Comparison of ENCODE assay signal across 21 cellular contexts in genomic region chr10:7625836-7626235, GRCh38. TPM values are rescaled to one million over a fixed set of nuclear protein-coding genes. Genes with fewer than 3 reads are reported as not detected.
DNase-seq lines count a peak whose midpoint lies in the region; ATAC-seq, FAIRE-seq and TF ChIP-seq lines count a peak whose summit lies in the region.
"Had no signal": no experiment of that assay in that cellular context is flagged by ENCODE, and none has a peak within 500 bp of the region (broad histone marks: within the 10 kb centered on the region; RNA-seq: fewer than 3 reads in every experiment).

No MANE protein-coding gene starts in this region.

- H3K79me2 ChIP-seq in astrocyte (ENCODE audit: insufficient read depth, low read length) (no peaks in the 10 kb centered on the region), trophoblast cell (ENCODE audit: control insufficient read depth, insufficient read depth, low read length, poor library complexity) (no peaks in the 10 kb centered on the region)

- no peak overlapping the region for H3K4me2 ChIP-seq in astrocyte (ENCODE audit: low read length)
- H3K4me2 ChIP-seq in trophoblast cell (ENCODE audit: low read length) = no peak overlapping the region
- H3K4me2 ChIP-seq: BLaER1, GM23338 had no signal

- no peaks in the 10 kb centered on the region for H4K20me1 ChIP-seq in astrocyte (ENCODE audit: insufficient read depth, low read length)
- H4K20me1 ChIP-seq: BLaER1 had no signal

- no peak overlapping the region for H3K27ac Mint-ChIP-seq in astrocyte (ENCODE audit: unreplicated experiment)
- H3K27ac Mint-ChIP-seq: activated CD4-positive, alpha-beta T cell treated with anti-CD3 and anti-CD28 coated beads, Interleukin-2, amount 10 ng/mL, durations not matched to agents 24 days and 14 days; GM23338; natural killer cell; T-cell had no signal

- H2BK12ac ChIP-seq in trophoblast cell (ENCODE audit: low read length) = no peak overlapping the region

- H3K4me3 Mint-ChIP-seq in astrocyte (ENCODE audit: unreplicated experiment) = no peak overlapping the region
- H3K4me3 Mint-ChIP-seq: activated CD4-positive, alpha-beta T cell treated with anti-CD3 and anti-CD28 coated beads, Interleukin-2, amount 10 ng/mL, durations not matched to agents 24 days and 14 days; GM23338; natural killer cell; T-cell had no signal

- H3K4me3 ChIP-seq in astrocyte (ENCODE audit: insufficient read depth, low read depth, low read length) = no peak overlapping the region
- H3K4me3 ChIP-seq in fibroblast of pulmonary artery (replicated peaks; ENCODE audit: low read depth, low read length) = no peak overlapping the region
- H3K4me3 ChIP-seq in trophoblast cell (ENCODE audit: low read depth, low read length) = no peak overlapping the region
- H3K4me3 ChIP-seq: BLaER1, GM23338 had no signal

- H2BK5ac ChIP-seq in trophoblast cell (ENCODE audit: low read depth, low read length, poor library complexity) = no peak overlapping the region

- no peak for FAIRE-seq in astrocyte (lab: Jason Lieb, UNC)
- no peak for FAIRE-seq in urothelium cell line (lab: Jason Lieb, UNC)

- no peaks in the 10 kb centered on the region for H3K4me1 ChIP-seq in astrocyte (ENCODE audit: insufficient read depth, low read length)
- H3K4me1 ChIP-seq in trophoblast cell (ENCODE audit: control insufficient read depth in 1 of 2, insufficient read depth in 2 of 2, low read length in 2 of 2) = no peaks in the 10 kb centered on the region
- H3K4me1 ChIP-seq: BLaER1 had no signal

- H3K36me3 ChIP-seq in astrocyte (ENCODE audit: insufficient read depth, low read length) (no peaks in the 10 kb centered on the region), trophoblast cell (ENCODE audit: control insufficient read depth in 1 of 2, insufficient read depth in 2 of 2, low read length in 2 of 2) (no peaks in the 10 kb centered on the region)
- H3K36me3 ChIP-seq: BLaER1 had no signal

- no peak overlapping the region for H3K18ac ChIP-seq in trophoblast cell (ENCODE audit: low read length)

- no CpG with 5 or more reads among the region's 7 CpGs for WGBS in trophoblast cell (ENCODE audit: extremely low coverage, insufficient coverage, insufficient read length)

- H3K14ac ChIP-seq in trophoblast cell (ENCODE audit: low read length) = no peak overlapping the region

- no peak for ATAC-seq in HG03159 (IDR thresholded peaks at IDR 0.05; ENCODE audit: unreplicated experiment)
- ATAC-seq: GM23338, natural killer cell, T-cell had no signal

- TF ChIP-seq CTCF in astrocyte (IDR thresholded peaks at IDR 0.05; ENCODE audit: insufficient read depth, low read depth, low read length) (no peak), fibroblast of pulmonary artery (IDR thresholded peaks at IDR 0.05; ENCODE audit: low read length, missing control alignments) (no peak)

- H4K8ac ChIP-seq in trophoblast cell (ENCODE audit: low read depth, low read length) = no peak overlapping the region

- H2BK120ac ChIP-seq in trophoblast cell (ENCODE audit: insufficient read depth, low read length, poor library complexity) = no peak overlapping the region

- H3K36me3 Mint-ChIP-seq in astrocyte (ENCODE audit: low read depth, unreplicated experiment) = no peaks in the 10 kb centered on the region
- H3K36me3 Mint-ChIP-seq: natural killer cell, T-cell had no signal

- H3K27me3 ChIP-seq in astrocyte (ENCODE audit: insufficient read depth, low read length) (no peaks in the 10 kb centered on the region), trophoblast cell (ENCODE audit: insufficient read depth, low read length) (no peaks in the 10 kb centered on the region)
- H3K27me3 ChIP-seq: BLaER1 had no signal

- peaks cover 15% of the 10 kb centered on the region for H3K9me3 ChIP-seq in astrocyte (ENCODE audit: insufficient read depth, low read depth, low read length)
- H3K9me3 ChIP-seq in trophoblast cell (ENCODE audit: insufficient read depth, low read depth, low read length) = peaks cover 11% of the 10 kb centered on the region

- H2AFZ ChIP-seq in astrocyte (ENCODE audit: low read depth, low read length) = no peak overlapping the region
- no peak overlapping the region for H2AFZ ChIP-seq in trophoblast cell (ENCODE audit: insufficient read depth, low read length, poor library complexity)
- H2AFZ ChIP-seq: GM23338 had no signal

- no peak overlapping the region for H2AK5ac ChIP-seq in trophoblast cell (ENCODE audit: low read length)

- H3K27ac ChIP-seq in astrocyte (ENCODE audit: low read depth, low read length) = no peak overlapping the region
- no peak overlapping the region for H3K27ac ChIP-seq in trophoblast cell (ENCODE audit: low read depth, low read length)
- H3K27ac ChIP-seq: BLaER1 had no signal

- no peak overlapping the region for H3K23ac ChIP-seq in trophoblast cell (ENCODE audit: low read length)

- no peaks in the 10 kb centered on the region for H3K9me3 Mint-ChIP-seq in astrocyte (ENCODE audit: unreplicated experiment)

- no peak overlapping the region for H4K12ac ChIP-seq in trophoblast cell (ENCODE audit: low read depth, low read length)

- no peaks in the 10 kb centered on the region for H3K79me1 ChIP-seq in trophoblast cell (ENCODE audit: low read length)

- H3K4ac ChIP-seq in trophoblast cell (ENCODE audit: low read depth, low read length) = no peak overlapping the region

- no peak overlapping the region for H4K91ac ChIP-seq in trophoblast cell (ENCODE audit: low read depth, low read length)

- DNase-seq in astrocyte (ENCODE audit: low read depth) (peak; percentile 9), fibroblast of pulmonary artery (ENCODE audit: low read depth) (peak; percentile 26), trophoblast cell (peak; percentile 91 to 92), urothelium cell line (ENCODE audit: low spot score) (peak; percentile 16), DMS79 treated with DMSO at 0.1 percent for 48 hours (lab: John Stamatoyannopoulos, UW) (no peak), NCI-H1105 treated with DMSO at 0.1 percent for 48 hours (lab: John Stamatoyannopoulos, UW) (no peak)
- DNase-seq: activated CD4-positive, alpha-beta T cell treated with anti-CD3 and anti-CD28 coated beads, Interleukin-2, amount 10 ng/mL, durations not matched to agents 24 days and 14 days; activated CD8-positive, alpha-beta memory T cell treated with anti-CD3 and anti-CD28 coated beads, Interleukin-2, amount 50 U/mL, for 4 hours; activated effector memory CD4-positive, alpha-beta T cell treated with anti-CD3 and anti-CD28 coated beads, Interleukin-2, amount 50 U/mL, for 16 hours; central memory CD4-positive, alpha-beta T cell; natural killer cell; NCI-H1048; NCI-H2081 treated with DMSO at 0.1 percent for 48 hours; NCI-H524 treated with DMSO at 0.1 percent for 48 hours; posterior cingulate gyrus; SHP77; T-cell had no signal

- peaks cover 6% of the 10 kb centered on the region for H3K27me3 Mint-ChIP-seq in astrocyte (ENCODE audit: low read depth, unreplicated experiment)

- H3K9ac ChIP-seq in astrocyte (ENCODE audit: low read length) (no peak overlapping the region), trophoblast cell (ENCODE audit: low read length) (no peak overlapping the region)
- H3K9ac ChIP-seq: BLaER1 had no signal

- peaks cover 4% of the 10 kb centered on the region for H3K4me1 Mint-ChIP-seq in astrocyte (ENCODE audit: low read depth, unreplicated experiment)
- H3K4me1 Mint-ChIP-seq: activated CD4-positive, alpha-beta T cell treated with anti-CD3 and anti-CD28 coated beads, Interleukin-2, amount 10 ng/mL, durations not matched to agents 24 days and 14 days; natural killer cell; T-cell had no signal

RNA-seq across cellular contexts. Expression of gene ITIH5, which starts 40.9 kb away (rescaled TPM):
- 3.7 and 4.0 TPM in 2 replicates for total RNA-seq in astrocyte
- 13.5 and 14.4 TPM in 2 replicates for polyA plus RNA-seq in trophoblast cell (2013)
- total RNA-seq: activated CD4-positive, alpha-beta T cell treated with anti-CD3 and anti-CD28 coated beads, Interleukin-2, amount 10 ng/mL, durations not matched to agents 24 days and 14 days; HT-29; natural killer cell had no signal

Comparison
In these comparisons a context has a peak if more than half of its experiments do, and no peak if none do; other contexts are left out.
1. DNase-seq: peak in astrocyte (single experiment), fibroblast of pulmonary artery (single experiment), trophoblast cell (2 of 2) and urothelium cell line (single experiment); none in DMS79 treated with DMSO at 0.1 percent for 48 hours (single experiment) and NCI-H1105 treated with DMSO at 0.1 percent for 48 hours (single experiment).